20 cellular contexts compared by ENCODE assay signal in the genomic region with DNA sequence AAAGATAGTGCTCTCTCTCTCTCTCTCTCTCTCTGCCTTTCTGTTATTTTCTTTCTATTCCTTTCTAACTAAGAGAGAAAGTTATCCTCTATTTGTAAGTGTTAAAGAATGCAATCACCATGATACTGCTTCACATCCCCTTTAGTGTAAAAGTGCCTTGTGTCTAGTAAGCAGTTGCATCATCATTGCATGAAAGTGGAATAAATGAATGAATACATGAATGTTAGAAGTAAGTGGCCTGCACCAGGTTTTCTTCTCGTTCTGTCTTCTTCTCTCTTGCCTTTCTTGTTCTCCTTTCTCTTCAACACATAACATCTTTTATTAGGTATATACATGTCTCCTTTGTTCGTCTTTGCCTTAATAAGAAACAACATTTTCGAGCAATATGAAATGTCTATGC. TPM values are rescaled to one million over a fixed set of nuclear protein-coding genes. Genes with fewer than 3 reads are reported as not detected.
A peak's percentile ranks its signal among the peaks of the same experiment; 100 is the strongest.
DNase-seq lines count a peak whose midpoint lies in the region; ATAC-seq, FAIRE-seq and TF ChIP-seq lines count a peak whose summit lies in the region.
"Had no signal": no experiment of that assay in that cellular context is flagged by ENCODE, and none has a peak within 500 bp of the region (broad histone marks: within the 10 kb centered on the region; RNA-seq: fewer than 3 reads in every experiment).

No MANE protein-coding gene starts in this region.

- ATAC-seq in HepG2 (no peak), right lobe of liver (no peak), WTC11 (no peak), heart left ventricle (no peak), GM21526 (IDR thresholded peaks at IDR 0.05; ENCODE audit: low FRiP score, unreplicated experiment) (no peak)
- ATAC-seq: A549, GM12878 had no signal

- H3K9ac ChIP-seq in HepG2 (ENCODE audit: insufficient read depth, low read depth, low read length), result no peak overlapping the region

- no peaks in the 10 kb centered on the region for H3K27me3 Mint-ChIP-seq in WTC11 (ENCODE audit: low read depth)
- no peaks in the 10 kb centered on the region for H3K27me3 Mint-ChIP-seq in brain
- H3K27me3 Mint-ChIP-seq: CD4-positive, alpha-beta memory T cell had no signal

- no peaks in the 10 kb centered on the region for H3K9me3 Mint-ChIP-seq in WTC11
- H3K9me3 Mint-ChIP-seq in brain, result peaks cover 0 to 3% (median 0%) of the 10 kb centered on the region in 5 experiments

- H3K9me3 ChIP-seq in HepG2 (ENCODE audit: low read length) (no peaks in the 10 kb centered on the region), right lobe of liver (no peaks in the 10 kb centered on the region), heart left ventricle (no peaks in the 10 kb centered on the region)
- H3K9me3 ChIP-seq: A549, Caco-2, HAP-1 had no signal

- H3K4me1 Mint-ChIP-seq in WTC11, result peaks cover 48% of the 10 kb centered on the region
- peaks cover 86% of the 10 kb centered on the region for H3K4me1 Mint-ChIP-seq in brain

- FAIRE-seq in HepG2 (lab: Jason Lieb, UNC), result no peak
- FAIRE-seq: A549, GM12878, H54 had no signal

- H3K27ac Mint-ChIP-seq in WTC11 (peak overlapping the region; percentile 61; the same call in 1 of the 2 replicates), brain (peak overlapping the region in 3 of 5 experiments; percentile 34 to 79 (median 75))
- H3K27ac Mint-ChIP-seq: CD4-positive, alpha-beta memory T cell had no signal

- H3K4me3 Mint-ChIP-seq in WTC11 (no peak overlapping the region), brain (no peak overlapping the region)
- H3K4me3 Mint-ChIP-seq: CD4-positive, alpha-beta memory T cell had no signal

- H3K36me3 ChIP-seq in HepG2 (replicated peaks in 1 of 2; ENCODE audit: control insufficient read depth in 1 of 2, insufficient read depth in 2 of 2, low read length in 2 of 2) (no peaks in the 10 kb centered on the region), right lobe of liver (no peaks in the 10 kb centered on the region), heart left ventricle (peaks cover 0 to 14% (median 0%) of the 10 kb centered on the region in 9 donors)

- TF ChIP-seq POLR2A in HepG2 (IDR thresholded peaks at IDR 0.05; ENCODE audit: insufficient read depth in 1 of 2, low read depth in 2 of 2, low read length in 2 of 2) (no peak), right lobe of liver (IDR thresholded peaks at IDR 0.05) (no peak), heart left ventricle (IDR thresholded peaks at IDR 0.05) (no peak)

- no peaks in the 10 kb centered on the region for H3K79me2 ChIP-seq in HepG2 (ENCODE audit: insufficient read depth, low read length)

- TF ChIP-seq CTCF in HepG2 (CRISPR knock-in tag; IDR thresholded peaks at IDR 0.05), result no peak
- no peak for TF ChIP-seq CTCF in right lobe of liver (IDR thresholded peaks at IDR 0.05)
- TF ChIP-seq CTCF in WTC11 (IDR thresholded peaks at IDR 0.05), result no peak
- TF ChIP-seq CTCF in brain (conservative IDR thresholded peaks at IDR 0.05), result no peak
- TF ChIP-seq CTCF in heart left ventricle (IDR thresholded peaks at IDR 0.05), result no peak

- POLR2A ChIA-PET in HepG2 (lab: Yijun Ruan, JAX), result no interaction called here
- POLR2A ChIA-PET in WTC11 (lab: Charles Lee), result no interaction called here

- no peak overlapping the region for H2AFZ ChIP-seq in HepG2 (ENCODE audit: low read length)

- H3K27me3 ChIP-seq in HepG2 (ENCODE audit: control insufficient read depth in 1 of 2, insufficient read depth in 2 of 2, low read length in 2 of 2), result no peaks in the 10 kb centered on the region
- no peaks in the 10 kb centered on the region for H3K27me3 ChIP-seq in right lobe of liver
- H3K27me3 ChIP-seq in heart left ventricle, result no peaks in the 10 kb centered on the region

- H3K4me3 ChIP-seq in HepG2 (replicated peaks in 1 of 3; ENCODE audit: insufficient read depth in 1 of 3, low read depth in 2 of 3, low read length in 3 of 3) (no peak overlapping the region), right lobe of liver (no peak overlapping the region), heart left ventricle (no peak overlapping the region)
- H3K4me3 ChIP-seq: A549, GM12878, HAP-1 had no signal

- intact Hi-C loops in HepG2 (cut with micrococcal nuclease; ENCODE audit: unreplicated experiment), result no loop called here
- intact Hi-C loops in right lobe of liver (cut with DNase I), result no loop called here
- intact Hi-C loops in heart left ventricle (cut with DNase I), result no loop called here

- in situ Hi-C loops in HepG2 (cut with HindIII; ENCODE audit: extremely low pct_ligation_motif_present, low pct_unique_long_range_greater_than_20kb), result no loop called here

- TF ChIP-seq EP300 in HepG2 (IDR thresholded peaks at IDR 0.05; ENCODE audit: low read depth in 2 of 2, low read length in 2 of 2), result no peak
- TF ChIP-seq EP300 in HepG2 (CRISPR knock-in tag; IDR thresholded peaks at IDR 0.05; ENCODE audit: borderline replicate concordance), result no peak

- CTCF ChIA-PET in HepG2 (lab: Yijun Ruan, JAX; ENCODE audit: low intra/inter-chr PET ratio, low total read pairs), result no interaction called here
- CTCF ChIA-PET in WTC11 (lab: Charles Lee), result no interaction called here

- H3K27ac ChIP-seq in HepG2 (ENCODE audit: extremely low read length, insufficient read depth, low read length) (no peak overlapping the region), right lobe of liver (no peak overlapping the region), heart left ventricle (no peak overlapping the region)
- H3K27ac ChIP-seq: A549 had no signal

- WGBS in HepG2 (ENCODE audit: low lambda C conversion rate), result 76% methylated on average over 3 of the region's 3 CpGs
- WGBS in right lobe of liver (ENCODE audit: insufficient coverage, low coverage, low lambda C conversion rate, missing lambda C conversion rate), result 96% methylated on average over 3 of the region's 3 CpGs
- 93 to 97% (median 93%) methylated on average over 3 of the region's 3 CpGs for WGBS in heart left ventricle, 4 donors

- H3K4me2 ChIP-seq in HepG2 (ENCODE audit: low read depth, low read length), result no peak overlapping the region
- H3K4me2 ChIP-seq: A549 had no signal

- no peak for TF ChIP-seq RAD21 in HepG2 (CRISPR knock-in tag; IDR thresholded peaks at IDR 0.05)

- BruUV-seq in HepG2 (replicated peaks; lab: Mats Ljungman, UMichigan), result no TSS peak

- H3K36me3 Mint-ChIP-seq in WTC11, result no peaks in the 10 kb centered on the region; the same call in 1 of the 2 replicates
- peaks cover 84% of the 10 kb centered on the region for H3K36me3 Mint-ChIP-seq in brain

- H4K20me1 ChIP-seq in HepG2 (ENCODE audit: insufficient read depth, low read length), result no peaks in the 10 kb centered on the region

- H3K4me1 ChIP-seq in HepG2 (ENCODE audit: insufficient read depth, low read length), result peaks cover 22% of the 10 kb centered on the region
- peaks cover 0 to 4% (median 2%) of the 10 kb centered on the region in 4 donors for H3K4me1 ChIP-seq in right lobe of liver
- peaks cover 0 to 44% (median 25%) of the 10 kb centered on the region in 12 donors for H3K4me1 ChIP-seq in heart left ventricle

- no peak for DNase-seq in HepG2 (ENCODE audit: low spot score)
- no peak for DNase-seq in right lobe of liver
- no peak for DNase-seq in WTC11 (ENCODE audit: low spot score)
- no peak for DNase-seq in heart left ventricle
- no peak for DNase-seq in NCI-H524 treated with DMSO at 0.1 percent for 48 hours (lab: John Stamatoyannopoulos, UW)
- DNase-seq: 8988T; ACHN; C1 segment of cervical spinal cord; Caco-2; CD4-positive, alpha-beta memory T cell; DMS153; DND-41; GDM1; GOT3 had no signal

TF ChIP-seq in WTC11, 78 proteins besides CTCF, POLR2A, EP300 and RAD21 (continues in another document):
- no peak for TF ChIP-seq SMAD3 (CRISPR knock-in tag; IDR thresholded peaks at IDR 0.05; ENCODE audit: borderline replicate concordance)
- no peak for TF ChIP-seq NFATC4 (CRISPR knock-in tag; IDR thresholded peaks at IDR 0.05)
- TF ChIP-seq, protein P1, sequence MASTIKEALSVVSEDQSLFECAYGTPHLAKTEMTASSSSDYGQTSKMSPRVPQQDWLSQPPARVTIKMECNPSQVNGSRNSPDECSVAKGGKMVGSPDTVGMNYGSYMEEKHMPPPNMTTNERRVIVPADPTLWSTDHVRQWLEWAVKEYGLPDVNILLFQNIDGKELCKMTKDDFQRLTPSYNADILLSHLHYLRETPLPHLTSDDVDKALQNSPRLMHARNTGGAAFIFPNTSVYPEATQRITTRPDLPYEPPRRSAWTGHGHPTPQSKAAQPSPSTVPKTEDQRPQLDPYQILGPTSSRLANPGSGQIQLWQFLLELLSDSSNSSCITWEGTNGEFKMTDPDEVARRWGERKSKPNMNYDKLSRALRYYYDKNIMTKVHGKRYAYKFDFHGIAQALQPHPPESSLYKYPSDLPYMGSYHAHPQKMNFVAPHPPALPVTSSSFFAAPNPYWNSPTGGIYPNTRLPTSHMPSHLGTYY (CRISPR knock-in tag; IDR thresholded peaks at IDR 0.05), result no peak

RNA-seq across cellular contexts. Expression of gene TRIM2, which starts 35.2 kb away (rescaled TPM):
- total RNA-seq in HepG2 (2016; rRNA removed; fragmentation: Illumina TruSeq; extraction: Trizol), result 4.2 and 7.0 TPM in 2 replicates
- total RNA-seq in HepG2 (2016; cell fraction: cytosol; rRNA removed; fragmentation: Illumina TruSeq; extraction: Trizol; ENCODE audit: low read depth), result 1.8 and 2.6 TPM in 2 replicates
- 3.7 and 4.1 TPM in 2 replicates for total RNA-seq in HepG2 (2016; cell fraction: insoluble cytoplasmic fraction; rRNA removed; fragmentation: Illumina TruSeq; extraction: Trizol)
- 1.2 and 1.3 TPM in 2 replicates for total RNA-seq in HepG2 (2016; cell fraction: membrane; rRNA removed; fragmentation: Illumina TruSeq; extraction: Trizol)
- total RNA-seq in HepG2 (2016; cell fraction: nucleus; rRNA removed; fragmentation: Illumina TruSeq; extraction: Trizol), result 5.2 and 6.5 TPM in 2 replicates
- polyA plus RNA-seq in HepG2 (2011; rRNA removed), result 2.1 and 2.9 TPM in 2 replicates
- polyA plus RNA-seq in HepG2 (2011; cell fraction: cytosol; rRNA removed), result 2.1 and 2.4 TPM in 2 replicates
- polyA plus RNA-seq in HepG2 (2011; cell fraction: nucleus; rRNA removed), result 2.8 and 4.0 TPM in 2 replicates
- polyA plus RNA-seq in HepG2 (2012), result 1.9 and 2.8 TPM in 2 replicates
- polyA plus RNA-seq in HepG2 (2016; cell fraction: cytosol; fragmentation: Illumina TruSeq; extraction: Trizol; ENCODE audit: low read depth), result 0.27 and 0.29 TPM in 2 replicates
- 2.8 and 2.9 TPM in 2 replicates for polyA plus RNA-seq in HepG2 (2016; cell fraction: insoluble cytoplasmic fraction; fragmentation: Illumina TruSeq; extraction: Trizol; ENCODE audit: low read depth)
- 0.50 and 0.55 TPM in 2 replicates for polyA plus RNA-seq in HepG2 (2016; cell fraction: membrane; fragmentation: Illumina TruSeq; extraction: Trizol; ENCODE audit: low read depth)
- 2.9 and 3.5 TPM in 2 replicates for polyA plus RNA-seq in HepG2 (2016; cell fraction: nucleus; fragmentation: Illumina TruSeq; extraction: Trizol; ENCODE audit: insufficient read depth, low read depth)
- 10.3 and 18.9 TPM in 2 replicates for polyA minus RNA-seq in HepG2 (2011; rRNA and poly(A)+ RNA removed; ENCODE audit: low replicate concordance)
- 4.3 and 6.3 TPM in 2 replicates for polyA minus RNA-seq in HepG2 (2011; cell fraction: cytosol; rRNA and poly(A)+ RNA removed)
- polyA minus RNA-seq in HepG2 (2011; cell fraction: nucleus; rRNA and poly(A)+ RNA removed), result 10.4 and 12.2 TPM in 2 replicates
- 10 to 100 TPM in 3 of 6 experiments, 1 to 10 TPM in 3; 8.9 to 17.5 (median 10.0) TPM for total RNA-seq in right lobe of liver
- total RNA-seq in WTC11 (2021), result 42.0 to 54.5 TPM (median 43.9 TPM) in 3 replicates
- 17.8 TPM for polyA plus RNA-seq in brain (ENCODE audit: insufficient read depth, low read depth, low replicate concordance)
- 10 to 100 TPM; 13.0 to 30.5 (median 19.0) TPM for total RNA-seq in heart left ventricle
- 1 to 10 TPM; 5.5 to 5.8 TPM for polyA plus RNA-seq in heart left ventricle
